6 cellular contexts compared by ENCODE assay signal in the genomic region with DNA sequence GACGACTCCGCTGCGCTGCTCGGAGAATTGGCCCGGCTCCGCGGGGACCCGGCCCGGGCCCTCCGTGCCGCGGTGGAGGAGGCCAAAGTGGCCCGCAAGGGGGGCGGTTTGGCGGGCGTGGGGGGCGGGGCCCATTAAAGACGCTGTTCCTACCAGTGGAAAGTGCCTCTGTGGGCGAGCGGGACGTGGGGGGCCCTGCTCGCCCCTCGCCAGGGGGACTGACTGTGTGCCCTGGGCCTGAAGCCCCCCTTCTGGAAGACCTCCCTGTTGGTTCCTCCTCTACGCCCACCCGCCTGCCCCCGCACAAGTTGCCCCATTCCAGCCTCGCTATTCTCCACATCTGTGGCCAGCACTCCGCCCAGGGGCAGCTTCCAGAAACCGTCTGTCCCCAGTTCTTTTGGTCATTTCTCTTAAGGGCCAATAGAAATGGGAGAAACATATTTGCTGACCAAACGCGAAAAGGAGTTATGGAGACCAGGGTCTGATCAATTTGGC. TPM values are rescaled to one million over a fixed set of nuclear protein-coding genes. Genes with fewer than 3 reads are reported as not detected.
DNase-seq lines count a peak whose midpoint lies in the region; ATAC-seq and TF ChIP-seq lines count a peak whose summit lies in the region.

No MANE protein-coding gene starts in this region.

- H3K4me1 ChIP-seq in BE2C = no peaks in the 10 kb centered on the region
- peaks cover 28 to 59% of the 10 kb centered on the region in 2 donors for H3K4me1 ChIP-seq in left lung

- no peaks in the 10 kb centered on the region for H3K9me3 ChIP-seq in BE2C
- H3K9me3 ChIP-seq in left lung = no peaks in the 10 kb centered on the region

- intact Hi-C loops in left lung (cut with DNase I) = loop anchor here in 1 of 2 donors (10.0 kb wide), 1 partner anchor 83 kb away; a partner anchor contains a TSS

- H3K36me3 Mint-ChIP-seq in WTC11 = no peaks in the 10 kb centered on the region

- H3K4me3 ChIP-seq in BE2C (ENCODE audit: low read depth, low read length) (peak overlapping the region; percentile 57), left lung (peak overlapping the region; percentile 35 to 72)

- peak overlapping the region in 1 of 2 donors; percentile 61 for H3K27ac ChIP-seq in left lung

- H3K36me3 ChIP-seq in BE2C (no peaks in the 10 kb centered on the region), left lung (no peaks in the 10 kb centered on the region)

- H3K27me3 ChIP-seq in BE2C (peaks cover 9% of the 10 kb centered on the region), left lung (peaks cover 17 to 45% of the 10 kb centered on the region in 2 donors)

- ATAC-seq in WTC11 (no peak), left lung (no peak), GM18873 (IDR thresholded peaks at IDR 0.05; ENCODE audit: low FRiP score, unreplicated experiment) (no peak), HG03175 (IDR thresholded peaks at IDR 0.05; ENCODE audit: unreplicated experiment) (no peak), HG03521 (IDR thresholded peaks at IDR 0.05; ENCODE audit: unreplicated experiment) (no peak)

- H3K27me3 Mint-ChIP-seq in WTC11 (ENCODE audit: low read depth) = peaks cover 17% of the 10 kb centered on the region

- H3K4me3 Mint-ChIP-seq in WTC11 = peak overlapping the region; percentile 90

- peak overlapping the region; percentile 95 for H3K27ac Mint-ChIP-seq in WTC11

- no peak for TF ChIP-seq CTCF in BE2C (IDR thresholded peaks at IDR 0.05; ENCODE audit: low read depth, low read length)
- no peak for TF ChIP-seq CTCF in WTC11 (IDR thresholded peaks at IDR 0.05)
- no peak for TF ChIP-seq CTCF in left lung (IDR thresholded peaks at IDR 0.05)

- CTCF ChIA-PET in WTC11 (lab: Charles Lee) = interaction anchor here (0.8 to 4.7 kb wide), 33 partner anchors 8 to 250 kb away, joined by 3 to 69 read pairs (median 6); a partner anchor contains a TSS

- POLR2A ChIA-PET in WTC11 (lab: Charles Lee) = interaction anchor here (0.8 to 4.2 kb wide), 10 partner anchors 8 to 136 kb away, joined by 3 to 38 read pairs (median 4); a partner anchor contains a TSS

- no peaks in the 10 kb centered on the region for H3K9me3 Mint-ChIP-seq in WTC11

- H3K4me1 Mint-ChIP-seq in WTC11 = peaks cover 29% of the 10 kb centered on the region

- DNase-seq in BE2C = no peak
- no peak for DNase-seq in WTC11 (ENCODE audit: low spot score)
- no peak for DNase-seq in left lung

TF ChIP-seq in WTC11, 78 proteins besides CTCF, POLR2A, EP300 and RAD21 (continues in another document):
- TF ChIP-seq, protein P1, sequence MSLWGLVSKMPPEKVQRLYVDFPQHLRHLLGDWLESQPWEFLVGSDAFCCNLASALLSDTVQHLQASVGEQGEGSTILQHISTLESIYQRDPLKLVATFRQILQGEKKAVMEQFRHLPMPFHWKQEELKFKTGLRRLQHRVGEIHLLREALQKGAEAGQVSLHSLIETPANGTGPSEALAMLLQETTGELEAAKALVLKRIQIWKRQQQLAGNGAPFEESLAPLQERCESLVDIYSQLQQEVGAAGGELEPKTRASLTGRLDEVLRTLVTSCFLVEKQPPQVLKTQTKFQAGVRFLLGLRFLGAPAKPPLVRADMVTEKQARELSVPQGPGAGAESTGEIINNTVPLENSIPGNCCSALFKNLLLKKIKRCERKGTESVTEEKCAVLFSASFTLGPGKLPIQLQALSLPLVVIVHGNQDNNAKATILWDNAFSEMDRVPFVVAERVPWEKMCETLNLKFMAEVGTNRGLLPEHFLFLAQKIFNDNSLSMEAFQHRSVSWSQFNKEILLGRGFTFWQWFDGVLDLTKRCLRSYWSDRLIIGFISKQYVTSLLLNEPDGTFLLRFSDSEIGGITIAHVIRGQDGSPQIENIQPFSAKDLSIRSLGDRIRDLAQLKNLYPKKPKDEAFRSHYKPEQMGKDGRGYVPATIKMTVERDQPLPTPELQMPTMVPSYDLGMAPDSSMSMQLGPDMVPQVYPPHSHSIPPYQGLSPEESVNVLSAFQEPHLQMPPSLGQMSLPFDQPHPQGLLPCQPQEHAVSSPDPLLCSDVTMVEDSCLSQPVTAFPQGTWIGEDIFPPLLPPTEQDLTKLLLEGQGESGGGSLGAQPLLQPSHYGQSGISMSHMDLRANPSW (CRISPR knock-in tag; conservative IDR thresholded peaks at IDR 0.05; ENCODE audit: low read depth) = no peak
- TF ChIP-seq NR1H2 (CRISPR knock-in tag; IDR thresholded peaks at IDR 0.05) (no peak), CREB1 (CRISPR knock-in tag; IDR thresholded peaks at IDR 0.05) (no peak), ZNF232 (CRISPR knock-in tag; IDR thresholded peaks at IDR 0.05) (no peak), NFYB (CRISPR knock-in tag; conservative IDR thresholded peaks at IDR 0.05; ENCODE audit: low read depth) (no peak), SP1 (CRISPR knock-in tag; conservative IDR thresholded peaks at IDR 0.05) (no peak)
- TF ChIP-seq, protein P2, sequence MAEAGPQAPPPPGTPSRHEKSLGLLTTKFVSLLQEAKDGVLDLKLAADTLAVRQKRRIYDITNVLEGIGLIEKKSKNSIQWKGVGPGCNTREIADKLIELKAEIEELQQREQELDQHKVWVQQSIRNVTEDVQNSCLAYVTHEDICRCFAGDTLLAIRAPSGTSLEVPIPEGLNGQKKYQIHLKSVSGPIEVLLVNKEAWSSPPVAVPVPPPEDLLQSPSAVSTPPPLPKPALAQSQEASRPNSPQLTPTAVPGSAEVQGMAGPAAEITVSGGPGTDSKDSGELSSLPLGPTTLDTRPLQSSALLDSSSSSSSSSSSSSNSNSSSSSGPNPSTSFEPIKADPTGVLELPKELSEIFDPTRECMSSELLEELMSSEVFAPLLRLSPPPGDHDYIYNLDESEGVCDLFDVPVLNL (CRISPR knock-in tag; IDR thresholded peaks at IDR 0.05; ENCODE audit: borderline replicate concordance, low read depth) = no peak
- TF ChIP-seq, protein P3, sequence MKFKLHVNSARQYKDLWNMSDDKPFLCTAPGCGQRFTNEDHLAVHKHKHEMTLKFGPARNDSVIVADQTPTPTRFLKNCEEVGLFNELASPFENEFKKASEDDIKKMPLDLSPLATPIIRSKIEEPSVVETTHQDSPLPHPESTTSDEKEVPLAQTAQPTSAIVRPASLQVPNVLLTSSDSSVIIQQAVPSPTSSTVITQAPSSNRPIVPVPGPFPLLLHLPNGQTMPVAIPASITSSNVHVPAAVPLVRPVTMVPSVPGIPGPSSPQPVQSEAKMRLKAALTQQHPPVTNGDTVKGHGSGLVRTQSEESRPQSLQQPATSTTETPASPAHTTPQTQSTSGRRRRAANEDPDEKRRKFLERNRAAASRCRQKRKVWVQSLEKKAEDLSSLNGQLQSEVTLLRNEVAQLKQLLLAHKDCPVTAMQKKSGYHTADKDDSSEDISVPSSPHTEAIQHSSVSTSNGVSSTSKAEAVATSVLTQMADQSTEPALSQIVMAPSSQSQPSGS (CRISPR knock-in tag; IDR thresholded peaks at IDR 0.05; ENCODE audit: borderline replicate concordance, low read depth) = no peak
- TF ChIP-seq, protein P4, sequence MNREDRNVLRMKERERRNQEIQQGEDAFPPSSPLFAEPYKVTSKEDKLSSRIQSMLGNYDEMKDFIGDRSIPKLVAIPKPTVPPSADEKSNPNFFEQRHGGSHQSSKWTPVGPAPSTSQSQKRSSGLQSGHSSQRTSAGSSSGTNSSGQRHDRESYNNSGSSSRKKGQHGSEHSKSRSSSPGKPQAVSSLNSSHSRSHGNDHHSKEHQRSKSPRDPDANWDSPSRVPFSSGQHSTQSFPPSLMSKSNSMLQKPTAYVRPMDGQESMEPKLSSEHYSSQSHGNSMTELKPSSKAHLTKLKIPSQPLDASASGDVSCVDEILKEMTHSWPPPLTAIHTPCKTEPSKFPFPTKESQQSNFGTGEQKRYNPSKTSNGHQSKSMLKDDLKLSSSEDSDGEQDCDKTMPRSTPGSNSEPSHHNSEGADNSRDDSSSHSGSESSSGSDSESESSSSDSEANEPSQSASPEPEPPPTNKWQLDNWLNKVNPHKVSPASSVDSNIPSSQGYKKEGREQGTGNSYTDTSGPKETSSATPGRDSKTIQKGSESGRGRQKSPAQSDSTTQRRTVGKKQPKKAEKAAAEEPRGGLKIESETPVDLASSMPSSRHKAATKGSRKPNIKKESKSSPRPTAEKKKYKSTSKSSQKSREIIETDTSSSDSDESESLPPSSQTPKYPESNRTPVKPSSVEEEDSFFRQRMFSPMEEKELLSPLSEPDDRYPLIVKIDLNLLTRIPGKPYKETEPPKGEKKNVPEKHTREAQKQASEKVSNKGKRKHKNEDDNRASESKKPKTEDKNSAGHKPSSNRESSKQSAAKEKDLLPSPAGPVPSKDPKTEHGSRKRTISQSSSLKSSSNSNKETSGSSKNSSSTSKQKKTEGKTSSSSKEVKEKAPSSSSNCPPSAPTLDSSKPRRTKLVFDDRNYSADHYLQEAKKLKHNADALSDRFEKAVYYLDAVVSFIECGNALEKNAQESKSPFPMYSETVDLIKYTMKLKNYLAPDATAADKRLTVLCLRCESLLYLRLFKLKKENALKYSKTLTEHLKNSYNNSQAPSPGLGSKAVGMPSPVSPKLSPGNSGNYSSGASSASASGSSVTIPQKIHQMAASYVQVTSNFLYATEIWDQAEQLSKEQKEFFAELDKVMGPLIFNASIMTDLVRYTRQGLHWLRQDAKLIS (CRISPR knock-in tag; IDR thresholded peaks at IDR 0.05; ENCODE audit: borderline replicate concordance) = no peak

RNA-seq across cellular contexts. Expression of a gene that starts 1.9 kb away (rescaled TPM):
- polyA plus RNA-seq in BE2C (2012; ENCODE audit: insufficient read depth, insufficient read length, low read depth) = 7.1 TPM
- total RNA-seq in WTC11 (2021) (19.8 to 29.1 TPM (median 28.0 TPM) in 3 replicates), left lung (1 to 10 TPM in 1 of 2 donors, under 1 TPM in 1; 0.97 to 1.7 TPM)

RNA-seq across cellular contexts. Expression of a gene that starts 2.2 kb away (rescaled TPM):
- 1.1 TPM for polyA plus RNA-seq in BE2C (2012; ENCODE audit: insufficient read depth, insufficient read length, low read depth)
- 13.5 to 15.3 TPM (median 13.9 TPM) in 3 replicates for total RNA-seq in WTC11 (2021)
- total RNA-seq in left lung = 1 to 10 TPM; 7.2 to 9.6 TPM

RNA-seq across cellular contexts. Expression of a gene that starts 7.4 kb away (rescaled TPM):
- 4.6 TPM for polyA plus RNA-seq in BE2C (2012; ENCODE audit: insufficient read depth, insufficient read length, low read depth)
- total RNA-seq in WTC11 (2021) (16.0 to 21.5 TPM (median 20.8 TPM) in 3 replicates), left lung (10 to 100 TPM; 10.6 to 12.1 TPM)

RNA-seq across cellular contexts. Expression of a gene that starts 8.8 kb away (rescaled TPM):
- not detected for polyA plus RNA-seq in BE2C (2012; ENCODE audit: insufficient read depth, insufficient read length, low read depth)
- not detected in 3 replicates for total RNA-seq in WTC11 (2021)
- not detected for total RNA-seq in left lung

RNA-seq across cellular contexts. Expression of a gene that starts 12.0 kb away (rescaled TPM):
- not detected for polyA plus RNA-seq in BE2C (2012; ENCODE audit: insufficient read depth, insufficient read length, low read depth)
- total RNA-seq in WTC11 (2021) (0.13 TPM in 1 of 3 replicates, not detected in the others), left lung (not detected)
